Comparison of ENCODE assay signal across 23 cellular contexts in the genomic region with DNA sequence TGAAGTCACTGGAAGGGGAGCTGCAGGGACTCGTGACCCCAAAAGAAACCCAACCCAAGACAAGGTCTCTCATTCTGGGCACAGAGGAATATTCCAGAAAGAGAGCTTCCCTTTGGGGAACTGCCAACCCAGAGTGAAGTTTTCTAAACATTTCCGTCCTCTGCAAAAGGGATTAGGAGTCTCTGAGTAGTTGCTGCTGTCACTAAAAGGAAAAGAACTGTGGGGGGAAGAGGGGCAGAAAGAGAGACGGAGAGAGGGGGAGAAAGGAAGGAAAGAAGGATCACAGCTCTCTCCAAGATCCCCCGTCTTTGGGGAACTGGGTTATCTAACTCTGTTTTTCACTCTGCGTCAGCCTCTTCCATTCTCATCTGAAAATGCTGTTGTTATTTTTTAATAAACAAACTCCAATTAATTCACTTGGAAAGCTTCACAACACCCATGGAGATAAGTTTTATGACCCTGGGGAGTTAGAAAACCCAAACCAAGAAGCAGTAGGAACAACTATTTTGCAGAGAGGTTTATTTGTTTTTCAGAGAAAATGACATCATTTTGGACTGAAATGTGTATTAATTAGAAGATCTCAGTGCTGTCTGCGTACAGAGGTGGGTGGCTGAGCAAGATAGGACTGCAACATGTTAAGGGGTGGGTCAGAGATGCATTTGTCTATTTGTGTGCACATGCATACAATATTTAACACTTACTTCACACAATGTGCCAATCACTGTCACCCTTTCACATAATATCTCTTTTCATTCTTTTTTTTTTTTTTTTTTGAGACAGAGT. TPM values are rescaled to one million over a fixed set of nuclear protein-coding genes. Genes with fewer than 3 reads are reported as not detected.
DNase-seq lines count a peak whose midpoint lies in the region; ATAC-seq and TF ChIP-seq lines count a peak whose summit lies in the region.
"Had no signal": no experiment of that assay in that cellular context is flagged by ENCODE, and none has a peak within 500 bp of the region (broad histone marks: within the 10 kb centered on the region; RNA-seq: fewer than 3 reads in every experiment).

No MANE protein-coding gene starts in this region.

- H3K27ac ChIP-seq in esophagus (ENCODE audit: low read depth in 2 of 2, low read length in 1 of 2), result peak overlapping the region; percentile 24 to 40
- H3K27ac ChIP-seq in lower lobe of right lung, result peak overlapping the region; percentile 44
- peak overlapping the region in 3 of 4 donors; percentile 22 to 52 (median 35) for H3K27ac ChIP-seq in gastrocnemius medialis
- H3K27ac ChIP-seq: RWPE1 had no signal

- H3K4me3 ChIP-seq in esophagus (ENCODE audit: low read depth in 1 of 2, low read length in 2 of 2), result no peak overlapping the region
- H3K4me3 ChIP-seq in lower lobe of right lung, result no peak overlapping the region
- no peak overlapping the region for H3K4me3 ChIP-seq in gastrocnemius medialis
- no peak overlapping the region for H3K4me3 ChIP-seq in BE2C (ENCODE audit: low read depth, low read length)
- H3K4me3 ChIP-seq: coronary artery had no signal

- TF ChIP-seq CTCF in lower lobe of right lung (IDR thresholded peaks at IDR 0.05), result no peak
- TF ChIP-seq CTCF in gastrocnemius medialis (IDR thresholded peaks at IDR 0.05 in 4 of 5, conservative IDR thresholded peaks at IDR 0.05 in 1 of 5), result no peak
- no peak for TF ChIP-seq CTCF in BE2C (IDR thresholded peaks at IDR 0.05; ENCODE audit: low read depth, low read length)

- ATAC-seq in lower lobe of right lung, result no peak
- ATAC-seq in gastrocnemius medialis, result no peak
- ATAC-seq: esophagus mucosa had no signal

- intact Hi-C loops in lower lobe of right lung (cut with DNase I), result no loop called here
- intact Hi-C loops in gastrocnemius medialis (cut with DNase I; ENCODE audit: low total_unique reads), result loop anchor here (2.0 kb wide), 1 partner anchor 21 kb away; no protein-coding TSS in a partner anchor

- DNase-seq in EH (ENCODE audit: low read depth) (peak; percentile 24), lower lobe of right lung (no peak), gastrocnemius medialis (no peak), BE2C (no peak), 8988T (no peak), SW 1271 (lab: John Stamatoyannopoulos, UW) (no peak), DMS53 treated with DMSO at 0.1 percent for 48 hours (lab: John Stamatoyannopoulos, UW; ENCODE audit: unreplicated experiment) (no peak)
- DNase-seq: ACHN; activated CD4-positive, alpha-beta T cell treated with anti-CD3 and anti-CD28 coated beads, Interleukin-2, amount 50 U/mL, for 4 hours; activated naive CD4-positive, alpha-beta T cell treated with anti-CD3 and anti-CD28 coated beads, Interleukin-2, amount 10 ng/mL, durations not matched to agents 7 days and 5 days; activated T-cell treated with anti-CD3 and anti-CD28 coated beads, Interleukin-2, amount 50 U/mL, for 1 hour; CD4-positive, alpha-beta T cell; DMS79 treated with DMSO at 0.1 percent for 48 hours; H9; kidney; NCI-H1417 had no signal

- H3K4me1 ChIP-seq in esophagus (ENCODE audit: control insufficient read depth in 2 of 2, insufficient read depth in 2 of 2, low read length in 1 of 2) (peaks cover 2 to 8% of the 10 kb centered on the region in 2 donors), lower lobe of right lung (no peaks in the 10 kb centered on the region), gastrocnemius medialis (no peaks in the 10 kb centered on the region), BE2C (no peaks in the 10 kb centered on the region)

- no peak for TF ChIP-seq POLR2A in gastrocnemius medialis (IDR thresholded peaks at IDR 0.05)

- H3K9me3 ChIP-seq in esophagus (ENCODE audit: control insufficient read depth in 2 of 2, insufficient read depth in 1 of 2, low read depth in 1 of 2, low read length in 1 of 2) (no peaks in the 10 kb centered on the region), lower lobe of right lung (no peaks in the 10 kb centered on the region), gastrocnemius medialis (no peaks in the 10 kb centered on the region), BE2C (no peaks in the 10 kb centered on the region)

- WGBS in esophagus, 2 donors, result 43 to 53% methylated on average over 6 of the region's 6 CpGs

- H3K36me3 ChIP-seq in esophagus (ENCODE audit: control insufficient read depth in 2 of 2, insufficient read depth in 2 of 2, low read length in 1 of 2) (no peaks in the 10 kb centered on the region), lower lobe of right lung (no peaks in the 10 kb centered on the region), gastrocnemius medialis (no peaks in the 10 kb centered on the region), BE2C (no peaks in the 10 kb centered on the region)

- in situ Hi-C loops in gastrocnemius medialis (cut with MboI; ENCODE audit: low sequenced_read_pairs in 4 of 4), result loop anchor here (10.0 to 25.0 kb wide), 4 partner anchors 115 to 145 kb away; a partner anchor contains a TSS

- H3K27me3 ChIP-seq in esophagus (ENCODE audit: control insufficient read depth in 1 of 2, insufficient read depth in 2 of 2, low read length in 2 of 2), result no peaks in the 10 kb centered on the region
- no peaks in the 10 kb centered on the region for H3K27me3 ChIP-seq in lower lobe of right lung (ENCODE audit: low read depth)
- no peaks in the 10 kb centered on the region for H3K27me3 ChIP-seq in gastrocnemius medialis
- no peaks in the 10 kb centered on the region for H3K27me3 ChIP-seq in BE2C

RNA-seq across cellular contexts. Expression of a gene that starts 0.9 kb away (rescaled TPM):
- 1 to 10 TPM; 4.8 to 5.5 TPM for polyA plus RNA-seq in esophagus
- total RNA-seq in lower lobe of right lung (3,364 TPM), gastrocnemius medialis (not detected)
- not detected for polyA plus RNA-seq in BE2C (2012; ENCODE audit: insufficient read depth, insufficient read length, low read depth)
- total RNA-seq: CD4-positive, alpha-beta T cell; H9; HT1080; kidney; mononuclear cell; osteocyte had no signal

Comparison
In these comparisons a context has a peak if more than half of its experiments do, and no peak if none do; other contexts are left out.
1. RNA of a gene that starts 0.9 kb away (total RNA-seq): 3,364 TPM in lower lobe of right lung (single experiment); not detected in gastrocnemius medialis; every median in the first group is over 1,000 times any median in the second.
2. Peak in every context shown above with its lines, with median percentiles within 50 percentile points of each other: H3K27ac ChIP-seq.